Comparison of ENCODE assay signal across 22 cellular contexts in the genomic region with DNA sequence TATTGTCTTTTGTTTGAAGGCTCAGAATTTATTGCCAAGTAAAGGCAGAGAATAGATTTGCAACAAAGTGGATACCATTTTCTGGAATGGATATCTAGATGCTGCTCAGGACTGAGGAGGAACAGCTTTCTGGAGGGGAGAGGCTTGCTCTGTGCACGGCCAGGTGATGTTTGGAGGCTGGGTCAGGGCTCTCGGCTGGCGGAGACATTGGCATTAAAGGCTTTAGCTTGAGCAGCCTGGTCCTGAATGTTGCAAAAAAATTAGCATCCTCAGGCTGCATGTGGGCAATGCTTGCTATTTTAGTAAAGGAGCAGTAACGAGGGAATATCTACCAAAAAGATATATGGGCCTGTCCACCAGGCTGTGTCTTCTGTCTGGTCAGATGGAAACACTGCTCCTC. TPM values are rescaled to one million over a fixed set of nuclear protein-coding genes. Genes with fewer than 3 reads are reported as not detected.
A peak's percentile ranks its signal among the peaks of the same experiment; 100 is the strongest.
DNase-seq lines count a peak whose midpoint lies in the region; ATAC-seq and TF ChIP-seq lines count a peak whose summit lies in the region.
"Had no signal": no experiment of that assay in that cellular context is flagged by ENCODE, and none has a peak within 500 bp of the region (broad histone marks: within the 10 kb centered on the region; RNA-seq: fewer than 3 reads in every experiment).

No MANE protein-coding gene starts in this region.

- H3K4me1 ChIP-seq in foreskin keratinocyte = no peaks in the 10 kb centered on the region

- no peaks in the 10 kb centered on the region for H3K27me3 ChIP-seq in foreskin keratinocyte
- H3K27me3 ChIP-seq: SJSA1 had no signal

- H3K9me3 Mint-ChIP-seq in nephron progenitor cell = peaks cover 5% of the 10 kb centered on the region

- H3K36me3 Mint-ChIP-seq in nephron progenitor cell (ENCODE audit: low read depth) = peaks cover 38% of the 10 kb centered on the region

- TF ChIP-seq CTCF in nephron progenitor cell (IDR thresholded peaks at IDR 0.05) (no peak), foreskin keratinocyte (conservative IDR thresholded peaks at IDR 0.05) (no peak)

- DNase-seq in activated CD8-positive, alpha-beta memory T cell treated with anti-CD3 and anti-CD28 coated beads for 24 hours = peak; percentile 28
- DNase-seq in activated CD8-positive, alpha-beta memory T cell treated with anti-CD3 and anti-CD28 coated beads, Interleukin-2, amount 50 U/mL, for 48 hours = no peak
- peak; percentile 64 for DNase-seq in cerebellar cortex (ENCODE audit: low spot score)
- no peak for DNase-seq in nephron progenitor cell
- no peak for DNase-seq in Right ventricle myocardium inferior (ENCODE audit: missing footprints)
- no peak for DNase-seq in foreskin keratinocyte
- DNase-seq in RKO (ENCODE audit: low spot score) = no peak
- DNase-seq: 8988T; CD4-positive, CD25-positive, alpha-beta regulatory T cell; DMS153; GF-D8; GOT3; IMR-90; NCI-H1048; NCI-H1436 treated with DMSO at 0.1 percent for 48 hours; NCI-H2029; NCI-H345; NCI-H526; PC-3 had no signal

- H3K4me1 Mint-ChIP-seq in nephron progenitor cell = peaks cover 34% of the 10 kb centered on the region

- H3K4me3 Mint-ChIP-seq in nephron progenitor cell = no peak overlapping the region
- H3K4me3 Mint-ChIP-seq: CD4-positive, CD25-positive, alpha-beta regulatory T cell had no signal

- H3K27me3 Mint-ChIP-seq in nephron progenitor cell (ENCODE audit: low read depth, poor library complexity) = no peaks in the 10 kb centered on the region

- peak overlapping the region; percentile 68 for H3K27ac Mint-ChIP-seq in nephron progenitor cell
- H3K27ac Mint-ChIP-seq: CD4-positive, CD25-positive, alpha-beta regulatory T cell had no signal

- H3K27ac ChIP-seq in temporal lobe (ENCODE audit: low read depth, low read length) (peak overlapping the region; percentile 83), foreskin keratinocyte (no peak overlapping the region)
- H3K27ac ChIP-seq: SJSA1 had no signal

- no peak for ATAC-seq in Right ventricle myocardium inferior
- ATAC-seq in foreskin keratinocyte = no peak
- ATAC-seq: GM12878 had no signal

- intact Hi-C loops in Right ventricle myocardium inferior (cut with DNase I) = no loop called here

RNA-seq across cellular contexts. Expression of gene RNF144A, which starts 20.4 kb away (rescaled TPM):
- total RNA-seq in temporal lobe = 36.9 TPM
- total RNA-seq in Right ventricle myocardium inferior = 16.9 TPM
- total RNA-seq in foreskin keratinocyte = 6.5 and 7.5 TPM in 2 replicates
- polyA plus RNA-seq in foreskin keratinocyte = 2.2 TPM in 2 replicates

Comparison
In these comparisons a context has a peak if more than half of its experiments do, and no peak if none do; other contexts are left out.
1. DNase-seq: peak in activated CD8-positive, alpha-beta memory T cell treated with anti-CD3 and anti-CD28 coated beads for 24 hours (single experiment) and cerebellar cortex (single experiment); none in activated CD8-positive, alpha-beta memory T cell treated with anti-CD3 and anti-CD28 coated beads, Interleukin-2, amount 50 U/mL, for 48 hours (single experiment), nephron progenitor cell (single experiment), Right ventricle myocardium inferior (single experiment), foreskin keratinocyte (0 of 2) and RKO (single experiment).